ENCODE assay signal across 10 cellular contexts in the genomic region with DNA sequence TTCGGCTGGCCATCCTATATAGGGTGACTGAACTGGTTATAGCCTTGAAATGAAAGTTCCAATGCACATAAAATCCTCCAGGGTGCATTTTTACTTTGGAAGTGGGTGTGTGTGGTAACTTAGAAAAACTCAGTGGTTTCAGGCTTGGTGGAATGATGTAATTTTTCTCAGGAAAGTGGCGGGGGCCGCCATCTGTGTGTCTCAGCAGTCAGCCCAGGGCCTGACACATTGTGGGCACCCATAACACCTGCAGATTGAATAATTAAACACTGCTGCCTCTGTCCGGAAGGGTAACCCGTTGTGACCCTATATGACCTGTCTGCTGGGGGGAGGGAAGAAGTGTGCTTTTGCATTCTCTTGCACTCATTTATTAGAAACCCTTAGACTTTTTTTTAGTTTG. TPM values are rescaled to one million over a fixed set of nuclear protein-coding genes. Genes with fewer than 3 reads are reported as not detected.
DNase-seq lines count a peak whose midpoint lies in the region; ATAC-seq and TF ChIP-seq lines count a peak whose summit lies in the region.
"Had no signal": no experiment of that assay in that cellular context is flagged by ENCODE, and none has a peak within 500 bp of the region (broad histone marks: within the 10 kb centered on the region; RNA-seq: fewer than 3 reads in every experiment).

No MANE protein-coding gene starts in this region.

- no peaks in the 10 kb centered on the region for H3K36me3 ChIP-seq in DOHH2 (ENCODE audit: control insufficient read depth, low read length)
- H3K36me3 ChIP-seq in KOPT-K1 (ENCODE audit: insufficient read depth, low read length), result 0 out of 2 replicates have a peak, but pooled peaks cover under 1% of the 10 kb centered on the region
- no peaks in the 10 kb centered on the region for H3K36me3 ChIP-seq in osteoblast (ENCODE audit: insufficient read depth, low read length)

- H3F3A ChIP-seq in DOHH2 (ENCODE audit: control insufficient read depth, insufficient read depth), result peaks cover 9% of the 10 kb centered on the region

- H2AFZ ChIP-seq in osteoblast (ENCODE audit: low read length), result peak overlapping the region; percentile 56

- H3K27ac ChIP-seq in DOHH2 (ENCODE audit: low read depth, low read length) (peak overlapping the region; percentile 45), KOPT-K1 (ENCODE audit: low read depth, low read length, poor library complexity, severe bottlenecking) (peak overlapping the region; percentile 80), osteoblast (ENCODE audit: low read depth, low read length) (no peak overlapping the region)

- H3K4me1 ChIP-seq in DOHH2 (ENCODE audit: control insufficient read depth, low read length) (peaks cover 57% of the 10 kb centered on the region), osteoblast (ENCODE audit: insufficient read depth, low read length) (peaks cover 38% of the 10 kb centered on the region)

- no peaks in the 10 kb centered on the region for H3K27me3 ChIP-seq in DOHH2 (ENCODE audit: control insufficient read depth, low read length)
- H3K27me3 ChIP-seq in osteoblast (ENCODE audit: insufficient read depth, low read length), result no peaks in the 10 kb centered on the region

- H3K79me2 ChIP-seq in DOHH2 (ENCODE audit: control insufficient read depth, low read length) (peaks cover 18% of the 10 kb centered on the region), osteoblast (ENCODE audit: insufficient read depth, low read length) (peaks cover 19% of the 10 kb centered on the region)

- H3K9me3 ChIP-seq in DOHH2 (ENCODE audit: control insufficient read depth, insufficient read depth, low read length) (no peaks in the 10 kb centered on the region), KOPT-K1 (ENCODE audit: insufficient read depth, low read length, poor library complexity, severe bottlenecking) (no peaks in the 10 kb centered on the region), osteoblast (ENCODE audit: low read depth, low read length) (no peaks in the 10 kb centered on the region)

- ATAC-seq in HG03439 (IDR thresholded peaks at IDR 0.05; ENCODE audit: unreplicated experiment) (no peak), HG03097 (IDR thresholded peaks at IDR 0.05; ENCODE audit: low FRiP score, unreplicated experiment) (no peak)
- ATAC-seq: PC-3 had no signal

- H3K4me3 ChIP-seq in DOHH2 (ENCODE audit: low read length) (peak overlapping the region; percentile 33), osteoblast (ENCODE audit: insufficient read depth, low read length) (peak overlapping the region; percentile 49)

- DNase-seq in activated CD8-positive, alpha-beta memory T cell treated with anti-CD3 and anti-CD28 coated beads, Interleukin-2, amount 50 U/mL, for 24 hours (ENCODE audit: extremely low read depth), result peak; percentile 35
- DNase-seq in osteoblast (ENCODE audit: insufficient read length, low spot score, missing footprints) (no peak), NCI-H345 (lab: John Stamatoyannopoulos, UW) (no peak), DMS153 (lab: John Stamatoyannopoulos, UW) (no peak)
- DNase-seq: central memory CD4-positive, alpha-beta T cell; PC-3 had no signal

- H3K9me2 ChIP-seq in DOHH2 (replicated peaks; ENCODE audit: control insufficient read depth, low read length), result no peaks in the 10 kb centered on the region

- TF ChIP-seq CTCF in DOHH2 (IDR thresholded peaks at IDR 0.05; ENCODE audit: low read depth, low read length, poor library complexity, severe bottlenecking), result no peak
- no peak for TF ChIP-seq CTCF in osteoblast (IDR thresholded peaks at IDR 0.05; ENCODE audit: extremely low read depth, low read depth, low read length)

- peak overlapping the region; percentile 46 for H3K4me2 ChIP-seq in DOHH2 (ENCODE audit: low read length)
- peak overlapping the region; percentile 60 for H3K4me2 ChIP-seq in osteoblast (ENCODE audit: insufficient read depth, low read length)

- H4K20me1 ChIP-seq in DOHH2 (ENCODE audit: control insufficient read depth, insufficient read depth, low read depth, low read length), result no peaks in the 10 kb centered on the region
- peaks cover 3% of the 10 kb centered on the region for H4K20me1 ChIP-seq in osteoblast (ENCODE audit: insufficient read depth, low read length)

RNA-seq across cellular contexts. Expression of gene PDP2, which starts 2.2 kb away (rescaled TPM):
- 11.5 and 13.8 TPM in 2 replicates for total RNA-seq in osteoblast

RNA-seq across cellular contexts. Expression of gene CA7, which starts 33.9 kb away (rescaled TPM):
- total RNA-seq in osteoblast, result not detected in 2 replicates
- total RNA-seq: PC-3 had no signal

RNA-seq across cellular contexts. Expression of gene CDH16, which starts 40.6 kb away (rescaled TPM):
- total RNA-seq in osteoblast, result not detected in 2 replicates
- total RNA-seq: PC-3 had no signal

RNA-seq across cellular contexts. Expression of gene RRAD, which starts 47.3 kb away (rescaled TPM):
- 3.2 and 4.3 TPM in 2 replicates for total RNA-seq in osteoblast

RNA-seq across cellular contexts. Expression of gene NAE1, which starts 47.3 kb away (rescaled TPM):
- 73.5 and 84.6 TPM in 2 replicates for total RNA-seq in osteoblast
